Comparison of ENCODE assay signal across 8 cellular contexts in genomic region chr2:45651415-45652089, GRCh38. TPM values are rescaled to one million over a fixed set of nuclear protein-coding genes. Genes with fewer than 3 reads are reported as not detected.
DNase-seq lines count a peak whose midpoint lies in the region; ATAC-seq, FAIRE-seq and TF ChIP-seq lines count a peak whose summit lies in the region.

Gene PRKCE (plus strand): TSS chr2:45651675.

- peak within 1 kb of the TSS; percentile 90 for H3K4me3 ChIP-seq in KMS-11 (IDR thresholded peaks at IDR 0.05; ENCODE audit: insufficient read depth, low read depth, low read length)

- no peak for TF ChIP-seq CTCF in KMS-11 (conservative IDR thresholded peaks at IDR 0.05; ENCODE audit: low read depth, low read length)

- H3K27me3 ChIP-seq in KMS-11 (ENCODE audit: insufficient read depth, low read depth) = peaks cover 9% of the 10 kb centered on the region

- H3K36me3 ChIP-seq in KMS-11 (ENCODE audit: insufficient read depth) = no peaks in the 10 kb centered on the region

- DNase-seq in ELF-1 (ENCODE audit: low read depth, low spot score) (peak; percentile 28), medulla oblongata (ENCODE audit: extremely low spot score) (peak; percentile 54), GM19239 (ENCODE audit: insufficient read length, low spot score) (no peak)
- peak; percentile 66 for DNase-seq in activated CD4-positive, alpha-beta memory T cell treated with anti-CD3 and anti-CD28 coated beads, Interleukin-2, amount 10 ng/mL, durations not matched to agents 7 days and 5 days
- peak in 1 of 3 experiments; percentile 46 for DNase-seq in effector memory CD8-positive, alpha-beta T cell
- peak; percentile 21 for DNase-seq in stimulated activated CD8-positive, alpha-beta memory T cell treated with anti-CD3 and anti-CD28 coated beads, Interleukin-12 subunit alpha, Interleukin-12 subunit beta, amount 100 ng/mL, for 4 hours (ENCODE audit: low read depth)

- POLR2A ChIA-PET in activated CD4-positive, alpha-beta memory T cell treated with anti-CD3 and anti-CD28 coated beads, Interleukin-2, amount 10 ng/mL, durations not matched to agents 7 days and 5 days (lab: Charles Lee) = interaction anchor here (1.2 to 3.3 kb wide), 4 partner anchors 9 to 84 kb away, joined by 3 to 19 read pairs (median 8); no protein-coding TSS in a partner anchor

- peak within 1 kb of the TSS; percentile 79 for H3K4me2 ChIP-seq in KMS-11

- H4K20me1 ChIP-seq in KMS-11 (ENCODE audit: insufficient read depth) = no peaks in the 10 kb centered on the region

- peak; percentile 7 for ATAC-seq in GM21737 (IDR thresholded peaks at IDR 0.05; ENCODE audit: unreplicated experiment)
- peak; percentile 28 for ATAC-seq in effector memory CD8-positive, alpha-beta T cell (replicated peaks)

- FAIRE-seq in GM19239 (lab: Jason Lieb, UNC) = no peak

- peak within 1 kb of the TSS; percentile 55 for H3K9ac ChIP-seq in KMS-11

- H3K36me3 Mint-ChIP-seq in activated CD4-positive, alpha-beta memory T cell treated with anti-CD3 and anti-CD28 coated beads, Interleukin-2, amount 10 ng/mL, durations not matched to agents 7 days and 5 days (ENCODE audit: low read depth) = peaks cover 13% of the 10 kb centered on the region
- peaks cover 28% of the 10 kb centered on the region for H3K36me3 Mint-ChIP-seq in effector memory CD8-positive, alpha-beta T cell (ENCODE audit: insufficient read depth)

- CTCF ChIA-PET in activated CD4-positive, alpha-beta memory T cell treated with anti-CD3 and anti-CD28 coated beads, Interleukin-2, amount 10 ng/mL, durations not matched to agents 7 days and 5 days (lab: Charles Lee) = interaction anchor here (2.0 to 2.9 kb wide), 2 partner anchors 127 to 285 kb away, joined by 5 to 11 read pairs; no protein-coding TSS in a partner anchor

- H3K4me1 ChIP-seq in KMS-11 (ENCODE audit: low read depth, poor library complexity, severe bottlenecking) = peaks cover 5% of the 10 kb centered on the region

- H3K27ac Mint-ChIP-seq in activated CD4-positive, alpha-beta memory T cell treated with anti-CD3 and anti-CD28 coated beads, Interleukin-2, amount 10 ng/mL, durations not matched to agents 7 days and 5 days = peak within 1 kb of the TSS; percentile 94
- H3K27ac Mint-ChIP-seq in effector memory CD8-positive, alpha-beta T cell = peak within 1 kb of the TSS; percentile 94 to 97

- H3K79me2 ChIP-seq in KMS-11 (ENCODE audit: insufficient read depth, low read depth) = no peaks in the 10 kb centered on the region

- peak within 1 kb of the TSS; percentile 99 for H2AFZ ChIP-seq in KMS-11 (ENCODE audit: low read depth)

- peak within 1 kb of the TSS; percentile 93 for H3K4me3 Mint-ChIP-seq in activated CD4-positive, alpha-beta memory T cell treated with anti-CD3 and anti-CD28 coated beads, Interleukin-2, amount 10 ng/mL, durations not matched to agents 7 days and 5 days
- H3K4me3 Mint-ChIP-seq in effector memory CD8-positive, alpha-beta T cell = peak within 1 kb of the TSS; percentile 88 to 91

- H3K9me3 Mint-ChIP-seq in activated CD4-positive, alpha-beta memory T cell treated with anti-CD3 and anti-CD28 coated beads, Interleukin-2, amount 10 ng/mL, durations not matched to agents 7 days and 5 days = no peaks in the 10 kb centered on the region
- H3K9me3 Mint-ChIP-seq in effector memory CD8-positive, alpha-beta T cell = no peaks in the 10 kb centered on the region

- peaks cover 29% of the 10 kb centered on the region for H3K4me1 Mint-ChIP-seq in activated CD4-positive, alpha-beta memory T cell treated with anti-CD3 and anti-CD28 coated beads, Interleukin-2, amount 10 ng/mL, durations not matched to agents 7 days and 5 days
- H3K4me1 Mint-ChIP-seq in effector memory CD8-positive, alpha-beta T cell (ENCODE audit: low read depth in 2 of 2) = peaks cover 15 to 28% of the 10 kb centered on the region in 2 donors

- peaks cover 3% of the 10 kb centered on the region for H3K27me3 Mint-ChIP-seq in activated CD4-positive, alpha-beta memory T cell treated with anti-CD3 and anti-CD28 coated beads, Interleukin-2, amount 10 ng/mL, durations not matched to agents 7 days and 5 days
- no peaks in the 10 kb centered on the region for H3K27me3 Mint-ChIP-seq in effector memory CD8-positive, alpha-beta T cell

- peak within 1 kb of the TSS; percentile 16; the same call in 1 of the 2 replicates for H3K27ac ChIP-seq in KMS-11

RNA-seq across cellular contexts. Expression of gene PRKCE, which starts in this region (rescaled TPM):
- 10 to 100 TPM; 20.6 to 23.3 TPM for total RNA-seq in activated CD4-positive, alpha-beta memory T cell treated with anti-CD3 and anti-CD28 coated beads, Interleukin-2, amount 10 ng/mL, durations not matched to agents 7 days and 5 days
